Comparison of ENCODE assay signal across 29 cellular contexts in genomic region chr1:202302166-202302565, GRCh38.
"Had no signal": no experiment of that assay in that cellular context is flagged by ENCODE, and none has a peak within 500 bp of the region (broad histone marks: within the 10 kb centered on the region; RNA-seq: fewer than 3 reads in every experiment).

No MANE protein-coding gene starts in this region.

- H3K27me3 Mint-ChIP-seq: stimulated activated naive CD8-positive, alpha-beta T cell treated with anti-CD3 and anti-CD28 coated beads, Interleukin-15, Interleukin-2, amounts not matched to agents 100 ng/mL and 50 ng/mL, for 24 hours had no signal

- H3K4me1 ChIP-seq: stomach, suprapubic skin, testis, thyroid gland, tibial nerve, transverse colon, upper lobe of left lung, upper lobe of right lung, uterus, vagina had no signal

- H3K9me3 Mint-ChIP-seq: stimulated activated effector memory CD8-positive, alpha-beta T cell treated with anti-CD3 and anti-CD28 coated beads, Interleukin-12 subunit alpha, Interleukin-12 subunit beta, amount 100 ng/mL, for 72 hours; stimulated activated memory B cell treated with anti-CD40 and anti-IgM and Interleukin-4, amounts not matched to agents 10 μg/mL and 1 μg/mL and 100 μg/mL, for 72 hours; stimulated activated naive B cell treated with anti-CD40 and anti-IgM and Interleukin-4, amounts not matched to agents 10 μg/mL and 1 μg/mL and 100 μg/mL, for 72 hours; stimulated activated naive CD8-positive, alpha-beta T cell treated with anti-CD3 and anti-CD28 coated beads, Interleukin-15, amount 100 ng/mL, for 72 hours; stimulated activated naive CD8-positive, alpha-beta T cell treated with anti-CD3 and anti-CD28 coated beads, Interleukin-15, Interleukin-2, amounts not matched to agents 100 ng/mL and 50 ng/mL, for 24 hours; type B pancreatic cell had no signal

- H3K4me3 Mint-ChIP-seq: stimulated activated effector memory CD8-positive, alpha-beta T cell treated with anti-CD3 and anti-CD28 coated beads, Interleukin-12 subunit alpha, Interleukin-12 subunit beta, amount 100 ng/mL, for 72 hours; stimulated activated memory B cell treated with anti-CD40 and anti-IgM and Interleukin-4, amounts not matched to agents 10 μg/mL and 1 μg/mL and 100 μg/mL, for 72 hours; stimulated activated naive B cell treated with anti-CD40 and anti-IgM and Interleukin-4, amounts not matched to agents 10 μg/mL and 1 μg/mL and 100 μg/mL, for 72 hours; stimulated activated naive CD8-positive, alpha-beta T cell treated with anti-CD3 and anti-CD28 coated beads, Interleukin-15, amount 100 ng/mL, for 72 hours; stimulated activated naive CD8-positive, alpha-beta T cell treated with anti-CD3 and anti-CD28 coated beads, Interleukin-15, Interleukin-2, amounts not matched to agents 100 ng/mL and 50 ng/mL, for 24 hours; type B pancreatic cell had no signal

- ATAC-seq: stimulated activated effector memory CD8-positive, alpha-beta T cell treated with anti-CD3 and anti-CD28 coated beads, Interleukin-12 subunit alpha, Interleukin-12 subunit beta, amount 100 ng/mL, for 72 hours; stimulated activated memory B cell treated with anti-CD40 and anti-IgM and Interleukin-4, amounts not matched to agents 10 μg/mL and 1 μg/mL and 100 μg/mL, for 72 hours; stimulated activated naive B cell treated with anti-CD40 and anti-IgM and Interleukin-4, amounts not matched to agents 10 μg/mL and 1 μg/mL and 100 μg/mL, for 72 hours; stimulated activated naive CD8-positive, alpha-beta T cell treated with anti-CD3 and anti-CD28 coated beads, Interleukin-15, amount 100 ng/mL, for 72 hours; stimulated activated naive CD8-positive, alpha-beta T cell treated with anti-CD3 and anti-CD28 coated beads, Interleukin-15, Interleukin-2, amounts not matched to agents 100 U/mL and 50 U/mL, for 24 hours; upper lobe of right lung had no signal

- H3K27me3 ChIP-seq: testis, thyroid gland, tibial artery, tibial nerve, transverse colon, upper lobe of left lung, upper lobe of right lung, uterus, vagina had no signal

- H3K4me3 ChIP-seq: stomach, suprapubic skin, testis, thoracic aorta, thyroid gland, tibial artery, tibial nerve, transverse colon, upper lobe of left lung, upper lobe of right lung, uterus, vagina had no signal

- H3K36me3 Mint-ChIP-seq: stimulated activated memory B cell treated with anti-CD40 and anti-IgM and Interleukin-4, amounts not matched to agents 10 μg/mL and 1 μg/mL and 100 μg/mL, for 72 hours; stimulated activated naive B cell treated with anti-CD40 and anti-IgM and Interleukin-4, amounts not matched to agents 10 μg/mL and 1 μg/mL and 100 μg/mL, for 72 hours; type B pancreatic cell had no signal

- H3K4me1 Mint-ChIP-seq: stimulated activated effector memory CD8-positive, alpha-beta T cell treated with anti-CD3 and anti-CD28 coated beads, Interleukin-12 subunit alpha, Interleukin-12 subunit beta, amount 100 ng/mL, for 72 hours; stimulated activated memory B cell treated with anti-CD40 and anti-IgM and Interleukin-4, amounts not matched to agents 10 μg/mL and 1 μg/mL and 100 μg/mL, for 72 hours; stimulated activated naive B cell treated with anti-CD40 and anti-IgM and Interleukin-4, amounts not matched to agents 10 μg/mL and 1 μg/mL and 100 μg/mL, for 72 hours; stimulated activated naive CD8-positive, alpha-beta T cell treated with anti-CD3 and anti-CD28 coated beads, Interleukin-15, amount 100 ng/mL, for 72 hours had no signal

- H3K9me3 ChIP-seq: stomach, suprapubic skin, testis, thoracic aorta, thyroid gland, tibial artery, tibial nerve, transverse colon, upper lobe of left lung, upper lobe of right lung, uterus, vagina had no signal

- DNase-seq: stimulated activated CD4-positive, alpha-beta T cell treated with anti-CD3 and anti-CD28 coated beads, Interleukin-2, amount 100 ng/mL, for 48 hours; stimulated activated CD4-positive, alpha-beta T cell treated with anti-CD3 and anti-CD28 coated beads, Interleukin-4, amount 100 ng/mL, for 1 hour; stimulated activated CD4-positive, alpha-beta T cell treated with anti-CD3 and anti-CD28 coated beads, Interleukin-4, amount 100 ng/mL, for 24 hours; stimulated activated CD4-positive, alpha-beta T cell treated with anti-CD3 and anti-CD28 coated beads, Interleukin-4, amount 100 ng/mL, for 4 hours; stimulated activated CD8-positive, alpha-beta memory T cell treated with anti-CD3 and anti-CD28 coated beads, Interleukin-4, amount 100 ng/mL, for 48 hours; stimulated activated naive B cell treated with anti-CD40 and anti-IgM and Interleukin-4, amounts not matched to agents 10 μg/mL and 1 μg/mL and 100 μg/mL, for 72 hours; stimulated activated naive CD4-positive, alpha-beta T cell; stimulated activated naive CD4-positive, alpha-beta T cell treated with Interleukin-2 at 50 U/mL for 16 hours; stimulated activated naive CD8-positive, alpha-beta T cell treated with anti-CD3 and anti-CD28 coated beads, Interleukin-15, amount 100 ng/mL, for 72 hours; stimulated activated naive CD8-positive, alpha-beta T cell treated with anti-CD3 and anti-CD28 coated beads, Interleukin-15, Interleukin-2, amounts not matched to agents 100 U/mL and 50 U/mL, for 24 hours; stomach; substantia nigra; testis; thyroid gland; tibial artery; transverse colon; trophoblast cell; upper lobe of left lung; upper lobe of right lung; uterus had no signal

- H3K27ac ChIP-seq: stomach, suprapubic skin, testis, thoracic aorta, thyroid gland, tibial artery, tibial nerve, transverse colon, upper lobe of left lung, upper lobe of right lung, uterus, vagina had no signal

- FAIRE-seq: urothelium cell line had no signal

- H3K36me3 ChIP-seq: stomach, suprapubic skin, thyroid gland, tibial nerve, transverse colon, upper lobe of left lung, upper lobe of right lung, uterus, vagina had no signal

- H3K27ac Mint-ChIP-seq: stimulated activated memory B cell treated with anti-CD40 and anti-IgM and Interleukin-4, amounts not matched to agents 10 μg/mL and 1 μg/mL and 100 μg/mL, for 72 hours; stimulated activated naive B cell treated with anti-CD40 and anti-IgM and Interleukin-4, amounts not matched to agents 10 μg/mL and 1 μg/mL and 100 μg/mL, for 72 hours; stimulated activated naive CD8-positive, alpha-beta T cell treated with anti-CD3 and anti-CD28 coated beads, Interleukin-15, Interleukin-2, amounts not matched to agents 100 ng/mL and 50 ng/mL, for 24 hours; type B pancreatic cell had no signal
